Comparison of ENCODE assay signal across 18 cellular contexts in genomic region chr1:5578690-5579089, GRCh38.
DNase-seq lines count a peak whose midpoint lies in the region; ATAC-seq and TF ChIP-seq lines count a peak whose summit lies in the region.
"Had no signal": no experiment of that assay in that cellular context is flagged by ENCODE, and none has a peak within 500 bp of the region (broad histone marks: within the 10 kb centered on the region; RNA-seq: fewer than 3 reads in every experiment).

No MANE protein-coding gene starts in this region.

- no peak overlapping the region for H3K9ac ChIP-seq in endodermal cell (ENCODE audit: extremely low read depth, low read length, poor library complexity, severe bottlenecking)
- H3K9ac ChIP-seq: BLaER1 treated with 17β-estradiol and CSF1 and Interleukin-3, amounts not matched to agents 10 nM and 100 nM had no signal

- DNase-seq in endodermal cell (peak; percentile 12), stomach (peak; percentile 8), activated gamma-delta T cell treated with Interleukin-2 at 50 U/mL for 16 hours (no peak), NCI-H345 treated with DMSO at 0.1 percent for 48 hours (lab: John Stamatoyannopoulos, UW; ENCODE audit: unreplicated experiment) (no peak)
- DNase-seq: AML-193; Caco-2; Calu3; CD4-positive, alpha-beta T cell; CD8-positive, alpha-beta T cell; DMS79 treated with DMSO at 0.1 percent for 48 hours; GF-D8 had no signal

- H3K27me3 Mint-ChIP-seq in endodermal cell (ENCODE audit: insufficient read depth), result peaks cover 12% of the 10 kb centered on the region

- WGBS in endodermal cell (ENCODE audit: insufficient coverage in 1 of 2, insufficient read length in 1 of 2), 2 experiments, result 91 to 92% methylated on average over 5 to 8 of the region's 8 CpGs
- WGBS in stomach, 5 donors, result 72 to 81% (median 80%) methylated on average over 8 of the region's 8 CpGs

- TF ChIP-seq CTCF in endodermal cell (conservative IDR thresholded peaks at IDR 0.05) (no peak), stomach (IDR thresholded peaks at IDR 0.05) (no peak)

- H3K4me1 ChIP-seq in endodermal cell (ENCODE audit: control insufficient read depth, insufficient read depth, low read length) (no peaks in the 10 kb centered on the region), stomach (no peaks in the 10 kb centered on the region)
- H3K4me1 ChIP-seq: A549, Caco-2 had no signal

- no peak overlapping the region for H3K4me3 Mint-ChIP-seq in endodermal cell
- H3K4me3 Mint-ChIP-seq: B cell; CD4-positive, alpha-beta T cell; CD8-positive, alpha-beta T cell had no signal

- no peaks in the 10 kb centered on the region for H3K36me3 Mint-ChIP-seq in endodermal cell (ENCODE audit: low read depth)
- H3K36me3 Mint-ChIP-seq: CD8-positive, alpha-beta T cell had no signal

- TF ChIP-seq POLR2A in stomach (IDR thresholded peaks at IDR 0.05), result no peak

- H3K27me3 ChIP-seq in endodermal cell (ENCODE audit: control insufficient read depth, insufficient read depth, low read length, poor library complexity, severe bottlenecking), result no peaks in the 10 kb centered on the region
- H3K27me3 ChIP-seq in stomach, result peaks cover 0 to 3% (median 0%) of the 10 kb centered on the region in 3 donors
- H3K27me3 ChIP-seq: BLaER1 treated with 17β-estradiol and CSF1 and Interleukin-3, amounts not matched to agents 10 nM and 100 nM had no signal

- no peak overlapping the region for H3K27ac Mint-ChIP-seq in endodermal cell
- H3K27ac Mint-ChIP-seq: B cell; CD4-positive, alpha-beta T cell; CD8-positive, alpha-beta T cell had no signal

- TF ChIP-seq EP300 in Ishikawa (IDR thresholded peaks at IDR 0.05; ENCODE audit: borderline replicate concordance), result peak; percentile 83
- TF ChIP-seq EP300 in stomach (IDR thresholded peaks at IDR 0.05), result no peak

- no peak for ATAC-seq in HG03565 (IDR thresholded peaks at IDR 0.05; ENCODE audit: unreplicated experiment)
- ATAC-seq: A549; CD8-positive, alpha-beta T cell had no signal

- intact Hi-C loops in stomach (cut with DNase I; ENCODE audit: low total_unique reads), result no loop called here

- no peaks in the 10 kb centered on the region for H3K9me3 Mint-ChIP-seq in endodermal cell
- H3K9me3 Mint-ChIP-seq: CD4-positive, alpha-beta T cell; CD8-positive, alpha-beta T cell had no signal

- TF ChIP-seq RAD21 in Ishikawa (IDR thresholded peaks at IDR 0.05; ENCODE audit: low read depth), result no peak

- H3K4me3 ChIP-seq in endodermal cell (ENCODE audit: low read length), result no peak overlapping the region
- no peak overlapping the region for H3K4me3 ChIP-seq in stomach
- H3K4me3 ChIP-seq: A549; BLaER1 treated with 17β-estradiol and CSF1 and Interleukin-3, amounts not matched to agents 10 nM and 100 nM had no signal

- H3K9me3 ChIP-seq in endodermal cell (ENCODE audit: control insufficient read depth, low read length) (no peaks in the 10 kb centered on the region), stomach (no peaks in the 10 kb centered on the region)
- H3K9me3 ChIP-seq: A549, Caco-2 had no signal

- no peaks in the 10 kb centered on the region for H3K36me3 ChIP-seq in endodermal cell (ENCODE audit: control insufficient read depth, insufficient read depth, low read length)
- no peaks in the 10 kb centered on the region for H3K36me3 ChIP-seq in stomach
- H3K36me3 ChIP-seq: BLaER1 treated with 17β-estradiol and CSF1 and Interleukin-3, amounts not matched to agents 10 nM and 100 nM had no signal

- H3K27ac ChIP-seq in endodermal cell (ENCODE audit: low read depth, low read length) (no peak overlapping the region), stomach (no peak overlapping the region)
- H3K27ac ChIP-seq: 22Rv1; A549; BLaER1 treated with 17β-estradiol and CSF1 and Interleukin-3, amounts not matched to agents 10 nM and 100 nM; C4-2B had no signal

- peaks cover 12% of the 10 kb centered on the region for H3K4me1 Mint-ChIP-seq in endodermal cell
- H3K4me1 Mint-ChIP-seq: B cell had no signal

TF ChIP-seq in Ishikawa, 13 proteins besides CTCF, POLR2A, EP300 and RAD21:
- TF ChIP-seq FOXM1 (IDR thresholded peaks at IDR 0.05; ENCODE audit: borderline replicate concordance, low read depth), result 0 out of 2 replicates have a peak, but pooled peaks have one; percentile 58
- 0 out of 2 replicates have a peak, but pooled peaks have one; percentile 55 for TF ChIP-seq TEAD4 (IDR thresholded peaks at IDR 0.05)
- TF ChIP-seq NFIC (IDR thresholded peaks at IDR 0.05), result peak; percentile 37; the same call in 1 of the 2 replicates
- TF ChIP-seq TCF12 (IDR thresholded peaks at IDR 0.05; ENCODE audit: low read depth), result peak; percentile 73
- TF ChIP-seq MAX (IDR thresholded peaks at IDR 0.05), result no peak
- TF ChIP-seq CREB1 (IDR thresholded peaks at IDR 0.05; ENCODE audit: low read depth), result no peak
TF ChIP-seq in Ishikawa: peak in this region for 4.

Comparison
In these comparisons a context has a peak if more than half of its experiments do, and no peak if none do; other contexts are left out.
1. DNase-seq: peak in endodermal cell (single experiment) and stomach (single experiment); none in activated gamma-delta T cell treated with Interleukin-2 at 50 U/mL for 16 hours (single experiment) and NCI-H345 treated with DMSO at 0.1 percent for 48 hours (single experiment).